ENCODE assay signal across 21 cellular contexts in the genomic region with DNA sequence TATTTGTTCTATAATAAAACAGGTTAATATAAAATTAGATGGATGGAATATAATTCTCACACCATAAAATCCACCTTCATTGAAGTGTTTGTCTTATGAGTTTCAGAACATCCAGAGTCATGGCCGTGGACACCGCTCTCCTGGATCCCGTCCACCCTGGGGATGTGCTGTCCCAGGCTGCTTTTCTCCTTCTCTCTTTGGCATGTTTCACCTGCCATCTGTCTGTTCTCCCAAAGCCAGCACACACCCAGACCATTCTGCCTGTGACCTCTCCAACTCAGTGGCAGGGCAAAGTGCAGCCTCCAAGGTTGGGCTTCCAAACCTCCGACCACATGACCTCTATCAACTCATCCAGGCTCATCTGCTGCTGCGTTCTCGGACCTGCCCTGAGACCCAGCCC.
A peak's percentile ranks its signal among the peaks of the same experiment; 100 is the strongest.
DNase-seq lines count a peak whose midpoint lies in the region; ATAC-seq and TF ChIP-seq lines count a peak whose summit lies in the region.
"Had no signal": no experiment of that assay in that cellular context is flagged by ENCODE, and none has a peak within 500 bp of the region (broad histone marks: within the 10 kb centered on the region; RNA-seq: fewer than 3 reads in every experiment).

No MANE protein-coding gene starts in this region.

- H4K8ac ChIP-seq in mesendoderm (ENCODE audit: low read depth, low read length): no peak overlapping the region

- H3K79me1 ChIP-seq in mesendoderm (ENCODE audit: low read length): no peaks in the 10 kb centered on the region

- TF ChIP-seq CTCF in hepatocyte (IDR thresholded peaks at IDR 0.05; ENCODE audit: poor library complexity): no peak

- peak overlapping the region; percentile 15 for H3K23ac ChIP-seq in mesendoderm (ENCODE audit: low read length)

- ATAC-seq in HG03378 (IDR thresholded peaks at IDR 0.05; ENCODE audit: unreplicated experiment): no peak
- ATAC-seq: A549 had no signal

- H3K4me2 ChIP-seq in mesendoderm (ENCODE audit: low read length): no peak overlapping the region
- no peak overlapping the region for H3K4me2 ChIP-seq in hepatocyte
- H3K4me2 ChIP-seq: A549 had no signal

- H3K4ac ChIP-seq in mesendoderm (ENCODE audit: low read depth, low read length): no peak overlapping the region

- H3K27ac ChIP-seq in mesendoderm (ENCODE audit: low read depth, low read length) (no peak overlapping the region), hepatocyte (no peak overlapping the region)
- H3K27ac ChIP-seq: A549; BLaER1 treated with 17β-estradiol and CSF1 and Interleukin-3, amounts not matched to agents 10 nM and 100 nM had no signal

- H4K5ac ChIP-seq in mesendoderm (ENCODE audit: low read length): no peak overlapping the region

- H2BK15ac ChIP-seq in mesendoderm (replicated peaks; ENCODE audit: low read depth): no peak overlapping the region

- H2AFZ ChIP-seq in hepatocyte: no peak overlapping the region

- no peak overlapping the region for H3K4me3 ChIP-seq in mesendoderm (ENCODE audit: low read length)
- H3K4me3 ChIP-seq in hepatocyte: no peak overlapping the region
- H3K4me3 ChIP-seq: A549; BLaER1 treated with 17β-estradiol and CSF1 and Interleukin-3, amounts not matched to agents 10 nM and 100 nM; HAP-1 had no signal

- H2AK5ac ChIP-seq in mesendoderm (ENCODE audit: low read length): no peak overlapping the region

- H3K9ac ChIP-seq in mesendoderm (ENCODE audit: low read length): no peak overlapping the region
- H3K9ac ChIP-seq: BLaER1 treated with 17β-estradiol and CSF1 and Interleukin-3, amounts not matched to agents 10 nM and 100 nM had no signal

- H3K27me3 ChIP-seq in mesendoderm (ENCODE audit: insufficient read depth, low read length, poor library complexity): no peaks in the 10 kb centered on the region
- no peaks in the 10 kb centered on the region for H3K27me3 ChIP-seq in hepatocyte
- H3K27me3 ChIP-seq: BE2C; BLaER1 treated with 17β-estradiol and CSF1 and Interleukin-3, amounts not matched to agents 10 nM and 100 nM had no signal

- H3K9me3 ChIP-seq in hepatocyte (ENCODE audit: low read depth): no peaks in the 10 kb centered on the region
- H3K9me3 ChIP-seq: A549; BE2C; BLaER1 treated with 17β-estradiol and CSF1 and Interleukin-3, amounts not matched to agents 10 nM and 100 nM; HAP-1 had no signal

- no peak overlapping the region for H3K18ac ChIP-seq in mesendoderm (ENCODE audit: low read length)

- H3K79me2 ChIP-seq in mesendoderm (ENCODE audit: control insufficient read depth, insufficient read depth, low read length) (no peaks in the 10 kb centered on the region), hepatocyte (no peaks in the 10 kb centered on the region)

- DNase-seq in NCI-H1694 (lab: John Stamatoyannopoulos, UW): peak; percentile 20
- peak; percentile 61 for DNase-seq in NCI-H446 treated with DMSO at 0.1 percent for 48 hours (lab: John Stamatoyannopoulos, UW)
- DNase-seq in mesendoderm: no peak
- no peak for DNase-seq in hepatocyte (ENCODE audit: low spot score)
- no peak for DNase-seq in amygdala (lab: John Stamatoyannopoulos, UW)
- DNase-seq: 8988T; ACHN; AML-193; BE2C; CD4-positive, alpha-beta T cell; CD8-positive, alpha-beta memory T cell; DMS 273 treated with DMSO at 0.1 percent for 48 hours; DMS79; EL; GF-D8; GOT3; HFFc6 had no signal

- no peak overlapping the region for H2BK5ac ChIP-seq in mesendoderm (ENCODE audit: low read length)

- H3K9me2 ChIP-seq in hepatocyte (replicated peaks; ENCODE audit: insufficient read depth): no peaks in the 10 kb centered on the region

- H3K36me3 ChIP-seq in mesendoderm (ENCODE audit: control insufficient read depth, insufficient read depth, low read length): no peaks in the 10 kb centered on the region
- H3K36me3 ChIP-seq in hepatocyte (replicated peaks; ENCODE audit: insufficient read depth, low read depth): no peaks in the 10 kb centered on the region
- H3K36me3 ChIP-seq: BE2C; BLaER1 treated with 17β-estradiol and CSF1 and Interleukin-3, amounts not matched to agents 10 nM and 100 nM; HAP-1 had no signal

- no peak overlapping the region for H2BK120ac ChIP-seq in mesendoderm (ENCODE audit: low read depth, low read length)

- H4K20me1 ChIP-seq in hepatocyte (ENCODE audit: insufficient read depth, poor library complexity, severe bottlenecking): no peaks in the 10 kb centered on the region
- H4K20me1 ChIP-seq: BLaER1 treated with 17β-estradiol and CSF1 and Interleukin-3, amounts not matched to agents 10 nM and 100 nM had no signal

- no CpG with 5 or more reads among the region's 6 CpGs for WGBS in mesendoderm (ENCODE audit: extremely low coverage, insufficient coverage, low lambda C conversion rate)
- WGBS in hepatocyte (ENCODE audit: low lambda C conversion rate, missing lambda C conversion rate): 88% methylated on average over 6 of the region's 6 CpGs

- no peak overlapping the region for H3K56ac ChIP-seq in mesendoderm (ENCODE audit: low read length)

- H3K4me1 ChIP-seq in mesendoderm (ENCODE audit: control insufficient read depth, low read depth, low read length): no peaks in the 10 kb centered on the region
- no peaks in the 10 kb centered on the region for H3K4me1 ChIP-seq in hepatocyte (ENCODE audit: insufficient read depth)
- H3K4me1 ChIP-seq: A549, HAP-1 had no signal

Comparison
In these comparisons a context has a peak if more than half of its experiments do, and no peak if none do; other contexts are left out.
1. DNase-seq: peak in NCI-H1694 (single experiment) and NCI-H446 treated with DMSO at 0.1 percent for 48 hours (single experiment); none in mesendoderm (single experiment), hepatocyte (single experiment) and amygdala (0 of 56).